ENCODE assay signal across 8 cellular contexts in genomic region chr3:125310623-125311076, GRCh38.
A peak's percentile ranks its signal among the peaks of the same experiment; 100 is the strongest.
DNase-seq lines count a peak whose midpoint lies in the region; ATAC-seq and TF ChIP-seq lines count a peak whose summit lies in the region.

No MANE protein-coding gene starts in this region.

- no peak for TF ChIP-seq CTCF in GM10266 (IDR thresholded peaks at IDR 0.05; ENCODE audit: control insufficient read depth, insufficient read depth, low read depth, missing control alignments)
- TF ChIP-seq CTCF in colonic mucosa (IDR thresholded peaks at IDR 0.05): no peak

- peak; percentile 19 for DNase-seq in GM10266 (ENCODE audit: extremely low spot score)
- DNase-seq in T-helper 22 cell (ENCODE audit: low read depth): peak; percentile 4
- peak; percentile 35 for DNase-seq in colonic mucosa
- DNase-seq in stimulated activated CD4-positive, alpha-beta T cell treated with anti-CD3 and anti-CD28 coated beads, Interleukin-2, amount 100 ng/mL, for 24 hours: peak; percentile 46 to 50
- no peak for DNase-seq in G401 (ENCODE audit: low spot score)
- no peak for DNase-seq in NCI-H2081 treated with DMSO at 0.1 percent for 48 hours (lab: John Stamatoyannopoulos, UW)
- no peak for DNase-seq in NCI-H187 (lab: John Stamatoyannopoulos, UW)

- H3K4me3 ChIP-seq in colonic mucosa: peak overlapping the region; percentile 8

- in situ Hi-C loops in G401 (cut with HindIII; ENCODE audit: low sequenced_read_pairs): no loop called here

- no peaks in the 10 kb centered on the region for H3K4me1 ChIP-seq in colonic mucosa

- peak overlapping the region; percentile 36 for H3K27ac ChIP-seq in colonic mucosa

- H3K9me3 ChIP-seq in colonic mucosa: no peaks in the 10 kb centered on the region

- ATAC-seq in GM21529 (IDR thresholded peaks at IDR 0.05; ENCODE audit: unreplicated experiment): no peak

- intact Hi-C loops in colonic mucosa (cut with DNase I): no loop called here

- H3K27me3 ChIP-seq in colonic mucosa: no peaks in the 10 kb centered on the region

- H3K9ac ChIP-seq in colonic mucosa (ENCODE audit: low read depth in 2 of 2, low read length in 2 of 2): peak overlapping the region in 1 of 2 donors; percentile 32

- H3K36me3 ChIP-seq in colonic mucosa: no peaks in the 10 kb centered on the region

Comparison
In these comparisons a context has a peak if more than half of its experiments do, and no peak if none do; other contexts are left out.
1. DNase-seq: peak in GM10266 (single experiment), T-helper 22 cell (single experiment), colonic mucosa (single experiment) and stimulated activated CD4-positive, alpha-beta T cell treated with anti-CD3 and anti-CD28 coated beads, Interleukin-2, amount 100 ng/mL, for 24 hours (2 of 2); none in G401 (single experiment), NCI-H2081 treated with DMSO at 0.1 percent for 48 hours (single experiment) and NCI-H187 (0 of 2).